In the genomic region with DNA sequence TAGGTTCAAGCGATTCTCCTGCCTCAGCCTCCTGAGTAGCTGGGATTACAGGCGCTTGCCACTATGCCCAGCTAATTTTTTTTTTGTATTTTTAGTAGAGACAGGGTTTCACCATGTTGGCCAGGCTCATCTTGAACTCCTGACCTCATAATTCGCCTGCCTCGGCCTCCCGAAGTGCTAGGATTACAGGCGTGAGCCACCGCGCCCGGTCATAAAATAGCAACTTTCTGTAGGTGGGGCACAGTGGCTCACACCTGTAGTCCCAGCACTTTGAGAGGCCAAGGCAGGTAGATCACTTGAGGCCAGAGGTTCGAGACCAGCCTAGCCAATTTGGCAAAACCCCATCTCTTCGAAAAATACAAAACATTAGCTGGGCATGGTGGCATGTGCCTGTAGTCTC, we compare ENCODE assay signal across 6 cellular contexts. TPM values are rescaled to one million over a fixed set of nuclear protein-coding genes. Genes with fewer than 3 reads are reported as not detected.
"Had no signal": no experiment of that assay in that cellular context is flagged by ENCODE, and none has a peak within 500 bp of the region (broad histone marks: within the 10 kb centered on the region; RNA-seq: fewer than 3 reads in every experiment).

No MANE protein-coding gene starts in this region.

RNA-seq across cellular contexts. Expression of gene TBPL2, which starts 18.1 kb away (rescaled TPM):
- total RNA-seq: GM23248, H1, H4, H7, H9, HFFc6 had no signal
